ENCODE assay signal across 13 cellular contexts in genomic region chr5:73938280-73938937, GRCh38.
A peak's percentile ranks its signal among the peaks of the same experiment; 100 is the strongest.
DNase-seq lines count a peak whose midpoint lies in the region; ATAC-seq, FAIRE-seq and TF ChIP-seq lines count a peak whose summit lies in the region.
"Had no signal": no experiment of that assay in that cellular context is flagged by ENCODE, and none has a peak within 500 bp of the region (broad histone marks: within the 10 kb centered on the region; RNA-seq: fewer than 3 reads in every experiment).

No MANE protein-coding gene starts in this region.

- no peak overlapping the region for H2AFZ ChIP-seq in ACC112 (ENCODE audit: low read length, unreplicated experiment)
- H2AFZ ChIP-seq in IMR-90 (replicated peaks; ENCODE audit: low read length, poor library complexity): no peak overlapping the region
- H2AFZ ChIP-seq in keratinocyte (ENCODE audit: control insufficient read depth, low read length): no peak overlapping the region

- POLR2A ChIA-PET in IMR-90 (lab: Charles Lee; ENCODE audit: unreplicated experiment): interaction anchor here (0.6 to 0.7 kb wide), 3 partner anchors 11 to 460 kb away, joined by 3 to 11 read pairs (median 3); no protein-coding TSS in a partner anchor

- TF ChIP-seq CTCF in IMR-90 (conservative IDR thresholded peaks at IDR 0.05; ENCODE audit: low read depth, low read length): no peak
- no peak for TF ChIP-seq CTCF in brain (conservative IDR thresholded peaks at IDR 0.05)
- no peak for TF ChIP-seq CTCF in keratinocyte (optimal IDR thresholded peaks at IDR 0.05 in 1 of 3, IDR thresholded peaks at IDR 0.05 in 1 of 3, conservative IDR thresholded peaks at IDR 0.05 in 1 of 3; ENCODE audit: extremely low read depth in 1 of 3, insufficient read depth in 2 of 3, low read length in 3 of 3)
- no peak for TF ChIP-seq CTCF in uterus (IDR thresholded peaks at IDR 0.05)
- TF ChIP-seq CTCF in adrenal gland (IDR thresholded peaks at IDR 0.05): no peak

- no peak overlapping the region for H3K56ac ChIP-seq in IMR-90 (ENCODE audit: extremely low read depth, insufficient read depth, low read length)

- CTCF ChIA-PET in IMR-90 (lab: Yijun Ruan, JAX): interaction anchor here (1.1 kb wide), 1 partner anchor 25 kb away, joined by 3 read pairs; no protein-coding TSS in a partner anchor

- peak overlapping the region in 4 of 5 experiments; percentile 7 to 92 (median 49) for H3K27ac Mint-ChIP-seq in brain
- H3K27ac Mint-ChIP-seq: stimulated activated memory B cell treated with anti-CD40 and anti-IgM and Interleukin-4, amounts not matched to agents 10 μg/mL and 1 μg/mL and 100 μg/mL, for 72 hours; WTC11 had no signal

- peak overlapping the region; percentile 65; the same call in 1 of the 2 replicates for H2BK20ac ChIP-seq in IMR-90 (ENCODE audit: low read depth, low read length)

- H4K5ac ChIP-seq in IMR-90 (ENCODE audit: low read depth, low read length): no peak overlapping the region

- peaks cover 4 to 10% of the 10 kb centered on the region in 2 experiments; a peak in 3 of 4 replicates for H3K79me1 ChIP-seq in IMR-90 (ENCODE audit: low read depth in 1 of 2, low read length in 2 of 2)

- H3K27me3 ChIP-seq in ACC112 (ENCODE audit: insufficient read depth, low read length) (no peaks in the 10 kb centered on the region), IMR-90 (ENCODE audit: control insufficient read depth, insufficient read depth, low read length) (no peaks in the 10 kb centered on the region), keratinocyte (ENCODE audit: control insufficient read depth, extremely low read depth, insufficient read depth, low read length) (no peaks in the 10 kb centered on the region), uterus (no peaks in the 10 kb centered on the region), adrenal gland (no peaks in the 10 kb centered on the region)

- intact Hi-C loops in IMR-90 (cut with micrococcal nuclease): loop anchor here (10.0 kb wide), 1 partner anchor 316 kb away; no protein-coding TSS in a partner anchor
- intact Hi-C loops in uterus (cut with DNase I; ENCODE audit: low total_unique reads): no loop called here
- intact Hi-C loops in adrenal gland (cut with DNase I): no loop called here

- no peak overlapping the region for H2BK15ac ChIP-seq in IMR-90 (ENCODE audit: low read depth, low read length)

- H3K79me2 ChIP-seq in ACC112 (ENCODE audit: control insufficient read depth, insufficient read depth, low read length, unreplicated experiment) (no peaks in the 10 kb centered on the region), keratinocyte (ENCODE audit: control insufficient read depth, insufficient read depth, low read length) (peaks cover 12% of the 10 kb centered on the region)

- no peak overlapping the region for H4K91ac ChIP-seq in IMR-90 (ENCODE audit: insufficient read depth, low read depth, low read length)

- no peak for TF ChIP-seq POLR2A in IMR-90 (IDR thresholded peaks at IDR 0.05; ENCODE audit: low read depth, low read length)
- TF ChIP-seq POLR2A in uterus (IDR thresholded peaks at IDR 0.05): no peak
- TF ChIP-seq POLR2A in adrenal gland (IDR thresholded peaks at IDR 0.05): no peak

- H3K4me1 Mint-ChIP-seq in brain: peaks cover 54% of the 10 kb centered on the region
- H3K4me1 Mint-ChIP-seq: stimulated activated memory B cell treated with anti-CD40 and anti-IgM and Interleukin-4, amounts not matched to agents 10 μg/mL and 1 μg/mL and 100 μg/mL, for 72 hours had no signal

- H3K4me3 Mint-ChIP-seq in brain: no peak overlapping the region
- H3K4me3 Mint-ChIP-seq: stimulated activated memory B cell treated with anti-CD40 and anti-IgM and Interleukin-4, amounts not matched to agents 10 μg/mL and 1 μg/mL and 100 μg/mL, for 72 hours; WTC11 had no signal

- H3K27ac ChIP-seq in ACC112 (ENCODE audit: low read depth, low read length): peak overlapping the region; percentile 89
- peak overlapping the region; percentile 48 for H3K27ac ChIP-seq in IMR-90 (ENCODE audit: insufficient read depth, low read length)
- H3K27ac ChIP-seq in keratinocyte (ENCODE audit: control insufficient read depth, insufficient read depth, low read length): peak overlapping the region; percentile 93
- no peak overlapping the region for H3K27ac ChIP-seq in uterus
- no peak overlapping the region for H3K27ac ChIP-seq in adrenal gland

- in situ Hi-C loops in IMR-90 (cut with MboI; ENCODE audit: low sequenced_read_pairs): no loop called here

- peak overlapping the region; percentile 69 for H2BK5ac ChIP-seq in IMR-90 (ENCODE audit: low read depth, low read length, poor library complexity, severe bottlenecking)

- H3K4me3 ChIP-seq in ACC112 (ENCODE audit: low read depth, low read length): no peak overlapping the region
- H3K4me3 ChIP-seq in IMR-90 (ENCODE audit: insufficient read depth, low read depth, low read length): no peak overlapping the region
- peak overlapping the region in 2 of 3 experiments; percentile 27 to 53 for H3K4me3 ChIP-seq in keratinocyte (ENCODE audit: control insufficient read depth in 2 of 3, extremely low read depth in 1 of 3, insufficient read depth in 2 of 3, low read depth in 1 of 3, low read length in 3 of 3)
- H3K4me3 ChIP-seq in uterus: no peak overlapping the region
- H3K4me3 ChIP-seq in adrenal gland: no peak overlapping the region

- H3K36me3 ChIP-seq in ACC112 (ENCODE audit: insufficient read depth, low read length) (peaks cover 10% of the 10 kb centered on the region), IMR-90 (ENCODE audit: control insufficient read depth, insufficient read depth, low read length) (no peaks in the 10 kb centered on the region; the same call in 1 of the 2 replicates), keratinocyte (ENCODE audit: control insufficient read depth in 2 of 2, extremely low read depth in 1 of 2, insufficient read depth in 2 of 2, low read length in 2 of 2) (peaks cover 11 to 16% of the 10 kb centered on the region in 2 experiments), uterus (no peaks in the 10 kb centered on the region), adrenal gland (replicated peaks in 1 of 2) (no peaks in the 10 kb centered on the region)

- peak; percentile 87 for FAIRE-seq in keratinocyte (lab: Jason Lieb, UNC)

- H3K18ac ChIP-seq in IMR-90 (ENCODE audit: low read depth, low read length): 0 out of 2 replicates have a peak overlapping the region, but pooled peaks have one; percentile 22

- H3K4me2 ChIP-seq in IMR-90 (ENCODE audit: low read depth, low read length) (peak overlapping the region; percentile 78), keratinocyte (ENCODE audit: control insufficient read depth, extremely low read depth, insufficient read depth, low read depth, low read length) (peak overlapping the region; percentile 83)

- peaks cover 2% of the 10 kb centered on the region; the same call in 1 of the 2 replicates for H3K9me3 ChIP-seq in IMR-90 (ENCODE audit: control insufficient read depth, insufficient read depth, low read length)
- peaks cover 2% of the 10 kb centered on the region for H3K9me3 ChIP-seq in keratinocyte (ENCODE audit: control insufficient read depth, low read depth, low read length)
- no peaks in the 10 kb centered on the region for H3K9me3 ChIP-seq in uterus
- H3K9me3 ChIP-seq in adrenal gland (replicated peaks in 1 of 3): no peaks in the 10 kb centered on the region

- WGBS in IMR-90 (ENCODE audit: extremely low coverage in 2 of 2, insufficient read length in 1 of 2), 2 experiments: 0% methylated on average over 1 of the region's 5 CpGs; no CpG with 5 or more reads in 1 of the 2 experiments
- 87 to 91% (median 90%) methylated on average over 5 of the region's 5 CpGs for WGBS in adrenal gland, 4 donors

- peaks cover 5% of the 10 kb centered on the region for H3K27me3 Mint-ChIP-seq in brain

- no TSS peak for BruUV-seq in IMR-90 (replicated peaks; lab: Mats Ljungman, UMichigan)

- H3K14ac ChIP-seq in IMR-90 (replicated peaks; ENCODE audit: low read depth, low read length): no peak overlapping the region

- H3K9ac ChIP-seq in IMR-90 (ENCODE audit: low read depth, low read length) (no peak overlapping the region), keratinocyte (ENCODE audit: control insufficient read depth, extremely low read depth, insufficient read depth, low read length) (peak overlapping the region; percentile 76)

- dilution Hi-C loops in IMR-90 (cut with HindIII; ENCODE audit: low sequenced_read_pairs, unreplicated experiment): no loop called here
- dilution Hi-C loops in keratinocyte (cut with MboI; ENCODE audit: extremely low pct_ligation_motif_present, low sequenced_read_pairs): no loop called here

- peak overlapping the region; percentile 75 for H3K4ac ChIP-seq in IMR-90 (ENCODE audit: low read depth, low read length)

- no peak overlapping the region; a peak in 1 of 4 replicates for H4K8ac ChIP-seq in IMR-90 (ENCODE audit: low read depth in 2 of 2, low read length in 2 of 2)

- H2BK120ac ChIP-seq in IMR-90 (ENCODE audit: low read depth, low read length): peak overlapping the region; percentile 77

- peaks cover 0 to 4% (median 0%) of the 10 kb centered on the region in 5 experiments for H3K9me3 Mint-ChIP-seq in brain

- peak overlapping the region; percentile 31 for H2AK9ac ChIP-seq in IMR-90 (replicated peaks; ENCODE audit: low read depth, low read length, poor library complexity)

- peaks cover 12% of the 10 kb centered on the region for H3K9me1 ChIP-seq in IMR-90 (ENCODE audit: insufficient read depth, low read length)
- H3K9me1 ChIP-seq in keratinocyte (ENCODE audit: control insufficient read depth, extremely low read depth, insufficient read depth, low read length): no peaks in the 10 kb centered on the region

- ATAC-seq in IMR-90 (ENCODE audit: low read depth): peak; percentile 96
- no peak for ATAC-seq in HG03460 (IDR thresholded peaks at IDR 0.05; ENCODE audit: unreplicated experiment)
- ATAC-seq in GM19455 (IDR thresholded peaks at IDR 0.05; ENCODE audit: unreplicated experiment): no peak
- ATAC-seq: stimulated activated memory B cell treated with anti-CD40 and anti-IgM and Interleukin-4, amounts not matched to agents 10 μg/mL and 1 μg/mL and 100 μg/mL, for 72 hours; WTC11 had no signal

- no peaks in the 10 kb centered on the region for H3K36me3 Mint-ChIP-seq in brain
- H3K36me3 Mint-ChIP-seq: stimulated activated memory B cell treated with anti-CD40 and anti-IgM and Interleukin-4, amounts not matched to agents 10 μg/mL and 1 μg/mL and 100 μg/mL, for 72 hours; WTC11 had no signal

- DNase-seq in IMR-90: peak; percentile 96
- peak; percentile 66 for DNase-seq in keratinocyte (ENCODE audit: low read depth, low spot score)
- DNase-seq in uterus: no peak
- DNase-seq in adrenal gland: no peak
- DNase-seq: activated effector memory CD4-positive, alpha-beta T cell treated with Interleukin-2 at 50 U/mL for 16 hours; AML-193; Karpas-422 had no signal

- peaks cover 28% of the 10 kb centered on the region for H3K4me1 ChIP-seq in ACC112 (ENCODE audit: control insufficient read depth, insufficient read depth, low read length, unreplicated experiment)
- peaks cover 10% of the 10 kb centered on the region for H3K4me1 ChIP-seq in IMR-90 (ENCODE audit: control insufficient read depth, insufficient read depth, low read length)
- peaks cover 39% of the 10 kb centered on the region for H3K4me1 ChIP-seq in keratinocyte (ENCODE audit: control insufficient read depth, extremely low read depth, insufficient read depth, low read length)
- H3K4me1 ChIP-seq in uterus: no peaks in the 10 kb centered on the region
- no peaks in the 10 kb centered on the region for H3K4me1 ChIP-seq in adrenal gland (replicated peaks in 1 of 2)

- peak overlapping the region; percentile 37 for H2AK5ac ChIP-seq in IMR-90 (ENCODE audit: low read depth, low read length)

- no peak for TF ChIP-seq RAD21 in IMR-90 (IDR thresholded peaks at IDR 0.05; ENCODE audit: low read length)

- H3K23ac ChIP-seq in IMR-90 (ENCODE audit: low read depth, low read length): 0 out of 2 replicates have a peak overlapping the region, but pooled peaks have one; percentile 22

- peaks cover 3% of the 10 kb centered on the region; the same call in 1 of the 2 replicates for H4K20me1 ChIP-seq in IMR-90 (ENCODE audit: insufficient read depth, low read length)
- H4K20me1 ChIP-seq in keratinocyte (ENCODE audit: control insufficient read depth, extremely low read depth, insufficient read depth, low read length): no peaks in the 10 kb centered on the region

Comparison
In these comparisons a context has a peak if more than half of its experiments do, and no peak if none do; other contexts are left out.
1. H3K27ac ChIP-seq: peak in ACC112 (single experiment), IMR-90 (single experiment) and keratinocyte (single experiment); none in uterus (0 of 2) and adrenal gland (0 of 5).
2. H3K4me3 ChIP-seq: peak in keratinocyte (2 of 3); none in ACC112 (single experiment), IMR-90 (single experiment), uterus (0 of 2) and adrenal gland (0 of 4).
3. DNase-seq: peak in IMR-90 (single experiment) and keratinocyte (single experiment); none in uterus (0 of 2) and adrenal gland (0 of 7).